1 cellular context compared by ENCODE assay signal in genomic region chr12:51238037-51238509, GRCh38.
TF ChIP-seq lines count a peak whose summit lies in the region.

No MANE protein-coding gene starts in this region.

TF ChIP-seq in H1, 55 proteins besides CTCF, POLR2A, EP300 and RAD21:
- no peak for TF ChIP-seq RBBP5 (IDR thresholded peaks at IDR 0.05; ENCODE audit: borderline replicate concordance, low read depth, low read length)
- no peak for TF ChIP-seq KDM1A (IDR thresholded peaks at IDR 0.05; ENCODE audit: borderline replicate concordance, low read length)
- no peak for TF ChIP-seq SIRT6 (IDR thresholded peaks at IDR 0.05; ENCODE audit: low read length)
- TF ChIP-seq POLR2AphosphoS5 (IDR thresholded peaks at IDR 0.05; ENCODE audit: low read depth, low read length), result no peak
- TF ChIP-seq TAF7 (optimal IDR thresholded peaks at IDR 0.05; ENCODE audit: borderline replicate concordance, low read depth, low read length), result peak; percentile 33
- TF ChIP-seq CREB1 (IDR thresholded peaks at IDR 0.05), result no peak
- TF ChIP-seq RXRA (IDR thresholded peaks at IDR 0.05; ENCODE audit: insufficient read depth, low read depth, low read length), result no peak
